ENCODE assay signal across 1 cellular context in genomic region chr1:65476327-65476726, GRCh38.
TF ChIP-seq lines count a peak whose summit lies in the region.

No MANE protein-coding gene starts in this region.

TF ChIP-seq in HepG2, 621 proteins besides CTCF, POLR2A, EP300 and RAD21 (continued from another document and continues in another):
- TF ChIP-seq ZNF687 (CRISPR knock-in tag; IDR thresholded peaks at IDR 0.05) (no peak), HDAC1 (CRISPR knock-in tag; IDR thresholded peaks at IDR 0.05) (0 out of 2 replicates have a peak, but pooled peaks have one; percentile 26), ZSCAN12 (CRISPR knock-in tag; IDR thresholded peaks at IDR 0.05) (no peak), IRF9 (CRISPR knock-in tag; IDR thresholded peaks at IDR 0.05; ENCODE audit: borderline replicate concordance) (no peak), HNF4G (IDR thresholded peaks at IDR 0.05; ENCODE audit: borderline replicate concordance, low read depth, low read length) (peak; percentile 29; the same call in 1 of the 2 replicates), HNF4G (CRISPR knock-in tag; IDR thresholded peaks at IDR 0.05; ENCODE audit: borderline replicate concordance, low read depth) (no peak), MEF2D (CRISPR knock-in tag; IDR thresholded peaks at IDR 0.05) (peak; percentile 52; the same call in 1 of the 2 replicates), ZNF546 (CRISPR knock-in tag; conservative IDR thresholded peaks at IDR 0.05) (no peak), ZBTB49 (CRISPR knock-in tag; IDR thresholded peaks at IDR 0.05; ENCODE audit: borderline replicate concordance) (no peak), SNRNP70 (IDR thresholded peaks at IDR 0.05; ENCODE audit: low read depth, low read length) (no peak), HNRNPLL (IDR thresholded peaks at IDR 0.05; ENCODE audit: low read depth, low read length, poor library complexity, severe bottlenecking) (no peak), ZNF788 (CRISPR knock-in tag; IDR thresholded peaks at IDR 0.05; ENCODE audit: borderline replicate concordance) (no peak), SRY (CRISPR knock-in tag; IDR thresholded peaks at IDR 0.05) (no peak), ZNF580 (CRISPR knock-in tag; IDR thresholded peaks at IDR 0.05; ENCODE audit: borderline replicate concordance, low read depth) (no peak), BRCA1 (CRISPR knock-in tag; IDR thresholded peaks at IDR 0.05) (no peak), TBL1XR1 (IDR thresholded peaks at IDR 0.05; ENCODE audit: borderline replicate concordance, low read length, partially characterized antibody) (no peak), ZFAT (CRISPR knock-in tag; conservative IDR thresholded peaks at IDR 0.05) (no peak), POLR2G (IDR thresholded peaks at IDR 0.05; ENCODE audit: low read depth, low read length) (no peak), ZNF563 (CRISPR knock-in tag; IDR thresholded peaks at IDR 0.05) (no peak), NFIC (IDR thresholded peaks at IDR 0.05; ENCODE audit: low read length) (peak; percentile 73; the same call in 1 of the 2 replicates), REXO4 (CRISPR knock-in tag; IDR thresholded peaks at IDR 0.05; ENCODE audit: borderline replicate concordance) (no peak), ZNF513 (CRISPR knock-in tag; conservative IDR thresholded peaks at IDR 0.05) (no peak), RFXANK (CRISPR knock-in tag; IDR thresholded peaks at IDR 0.05) (no peak), NCOA5 (CRISPR knock-in tag; IDR thresholded peaks at IDR 0.05) (no peak), RBAK (CRISPR knock-in tag; IDR thresholded peaks at IDR 0.05) (no peak), ZNF260 (CRISPR knock-in tag; IDR thresholded peaks at IDR 0.05; ENCODE audit: borderline replicate concordance, low read depth) (no peak), ZNF652 (CRISPR knock-in tag; IDR thresholded peaks at IDR 0.05; ENCODE audit: borderline replicate concordance, low read depth) (no peak), FUBP1 (CRISPR knock-in tag; IDR thresholded peaks at IDR 0.05; ENCODE audit: borderline replicate concordance) (no peak), POLR2AphosphoS2 (IDR thresholded peaks at IDR 0.05; ENCODE audit: low read depth, low read length) (no peak), ZIK1 (CRISPR knock-in tag; IDR thresholded peaks at IDR 0.05; ENCODE audit: borderline replicate concordance, low read depth) (no peak), SATB2 (CRISPR knock-in tag; IDR thresholded peaks at IDR 0.05) (no peak), ATF7-NPFF (CRISPR knock-in tag; IDR thresholded peaks at IDR 0.05; ENCODE audit: low read depth) (no peak), ZNF710 (CRISPR knock-in tag; IDR thresholded peaks at IDR 0.05; ENCODE audit: borderline replicate concordance) (0 out of 2 replicates have a peak, but pooled peaks have one; percentile 20), TBX2 (CRISPR knock-in tag; IDR thresholded peaks at IDR 0.05; ENCODE audit: borderline replicate concordance) (0 out of 2 replicates have a peak, but pooled peaks have one; percentile 47), ZNF75D (CRISPR knock-in tag; IDR thresholded peaks at IDR 0.05; ENCODE audit: borderline replicate concordance) (no peak), ZNF800 (CRISPR knock-in tag; IDR thresholded peaks at IDR 0.05) (no peak), JUND (CRISPR knock-in tag; IDR thresholded peaks at IDR 0.05) (no peak), ETV5 (CRISPR knock-in tag; IDR thresholded peaks at IDR 0.05; ENCODE audit: borderline replicate concordance) (peak; percentile 65; the same call in 1 of the 2 replicates), ZXDC (CRISPR knock-in tag; IDR thresholded peaks at IDR 0.05) (no peak), MAFF (IDR thresholded peaks at IDR 0.05; ENCODE audit: low read depth, low read length) (no peak), NFYB (CRISPR knock-in tag; IDR thresholded peaks at IDR 0.05) (no peak), PHB2 (IDR thresholded peaks at IDR 0.05; ENCODE audit: partially characterized antibody) (no peak), AHR (CRISPR knock-in tag; IDR thresholded peaks at IDR 0.05) (no peak), TBP (CRISPR knock-in tag; IDR thresholded peaks at IDR 0.05) (no peak), ZNF460 (CRISPR knock-in tag; IDR thresholded peaks at IDR 0.05; ENCODE audit: borderline replicate concordance) (no peak), FOSL1 (CRISPR knock-in tag; IDR thresholded peaks at IDR 0.05; ENCODE audit: borderline replicate concordance) (no peak), CBX2 (IDR thresholded peaks at IDR 0.05; ENCODE audit: low read depth, low read length) (no peak), CBX2 (CRISPR knock-in tag; IDR thresholded peaks at IDR 0.05; ENCODE audit: low read depth) (no peak), ZNF468 (CRISPR knock-in tag; IDR thresholded peaks at IDR 0.05) (no peak)
